1 cellular context compared by ENCODE assay signal in the genomic region with DNA sequence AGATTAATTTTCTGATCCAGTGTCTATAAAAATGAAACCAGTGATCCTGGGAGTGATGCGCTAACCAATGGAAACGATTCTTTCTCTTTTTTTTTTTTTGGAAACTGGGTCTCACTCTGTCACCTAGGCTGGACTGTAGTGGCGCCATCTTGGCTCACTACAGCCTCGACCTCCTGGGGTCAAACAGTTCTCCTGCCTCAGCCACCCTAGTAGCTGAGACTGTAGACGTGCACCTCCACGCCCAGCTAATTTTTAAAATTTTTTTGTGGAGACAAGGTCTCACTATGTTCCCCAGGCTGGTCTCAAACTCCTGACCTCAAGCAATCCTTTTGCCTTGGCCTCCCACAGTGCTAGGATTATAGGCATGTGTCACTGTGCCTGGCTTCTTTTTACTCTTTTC.
TF ChIP-seq lines count a peak whose summit lies in the region.

No MANE protein-coding gene starts in this region.

TF ChIP-seq in IMR-90, 13 proteins besides CTCF, POLR2A, EP300 and RAD21:
- TF ChIP-seq BHLHE40 (IDR thresholded peaks at IDR 0.05; ENCODE audit: low read depth, low read length) (no peak), USF2 (IDR thresholded peaks at IDR 0.05; ENCODE audit: low read depth, low read length) (no peak), SMC3 (IDR thresholded peaks at IDR 0.05; ENCODE audit: low read depth, low read length) (no peak), MAZ (IDR thresholded peaks at IDR 0.05; ENCODE audit: borderline replicate concordance, low read depth, low read length) (no peak), MAFK (IDR thresholded peaks at IDR 0.05; ENCODE audit: low read depth, low read length) (no peak), NFE2L2 (IDR thresholded peaks at IDR 0.05; ENCODE audit: low read depth, low read length) (no peak), CHD1 (IDR thresholded peaks at IDR 0.05; ENCODE audit: low read depth, low read length) (no peak), RCOR1 (IDR thresholded peaks at IDR 0.05; ENCODE audit: insufficient replicate concordance, low read length) (no peak)
- TF ChIP-seq, protein P1, sequence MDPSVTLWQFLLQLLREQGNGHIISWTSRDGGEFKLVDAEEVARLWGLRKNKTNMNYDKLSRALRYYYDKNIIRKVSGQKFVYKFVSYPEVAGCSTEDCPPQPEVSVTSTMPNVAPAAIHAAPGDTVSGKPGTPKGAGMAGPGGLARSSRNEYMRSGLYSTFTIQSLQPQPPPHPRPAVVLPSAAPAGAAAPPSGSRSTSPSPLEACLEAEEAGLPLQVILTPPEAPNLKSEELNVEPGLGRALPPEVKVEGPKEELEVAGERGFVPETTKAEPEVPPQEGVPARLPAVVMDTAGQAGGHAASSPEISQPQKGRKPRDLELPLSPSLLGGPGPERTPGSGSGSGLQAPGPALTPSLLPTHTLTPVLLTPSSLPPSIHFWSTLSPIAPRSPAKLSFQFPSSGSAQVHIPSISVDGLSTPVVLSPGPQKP (IDR thresholded peaks at IDR 0.05; ENCODE audit: borderline replicate concordance, low read depth, low read length): no peak
TF ChIP-seq in IMR-90: peak in this region for 0.
